Comparison of ENCODE assay signal across 14 cellular contexts in the genomic region with DNA sequence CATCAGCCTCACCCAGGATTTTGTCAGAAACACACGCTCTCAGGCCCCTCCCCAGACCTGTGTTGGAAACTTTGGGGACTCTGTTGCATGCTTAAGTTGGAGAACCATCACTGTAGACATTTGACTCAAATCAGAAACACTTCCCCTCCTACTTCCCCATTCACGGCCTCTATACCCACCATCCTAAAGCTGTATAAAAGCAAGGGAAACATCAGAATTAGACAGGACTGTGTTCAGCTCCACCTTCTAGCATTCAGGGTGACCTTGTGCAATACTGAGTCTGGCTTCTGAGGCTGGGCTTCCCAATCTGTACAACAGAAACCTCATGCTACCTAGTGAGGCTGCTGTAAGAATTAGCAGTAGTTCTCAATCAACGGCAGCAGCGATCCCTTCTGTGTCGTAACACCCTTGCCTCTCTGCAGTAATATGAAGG.
DNase-seq lines count a peak whose midpoint lies in the region; ATAC-seq and TF ChIP-seq lines count a peak whose summit lies in the region.
"Had no signal": no experiment of that assay in that cellular context is flagged by ENCODE, and none has a peak within 500 bp of the region (broad histone marks: within the 10 kb centered on the region; RNA-seq: fewer than 3 reads in every experiment).

No MANE protein-coding gene starts in this region.

- TF ChIP-seq CTCF in foreskin fibroblast (IDR thresholded peaks at IDR 0.05; ENCODE audit: low read depth, low read length): no peak

- no peak for DNase-seq in naive B cell
- no peak for DNase-seq in COLO829 (ENCODE audit: low spot score)
- DNase-seq in HUDEP-2 (lab: John Stamatoyannopoulos, UW; ENCODE audit: unreplicated experiment in 76 of 76): no peak
- DNase-seq in foreskin fibroblast: no peak
- DNase-seq in RKO (ENCODE audit: low spot score): no peak
- DNase-seq: activated naive CD4-positive, alpha-beta T cell treated with anti-CD3 and anti-CD28 coated beads for 36 hours; gastrocnemius medialis; stimulated activated CD8-positive, alpha-beta memory T cell treated with anti-CD3 and anti-CD28 coated beads, Interleukin-4, amount 100 ng/mL, for 48 hours had no signal

- ATAC-seq in GM18858 (IDR thresholded peaks at IDR 0.05; ENCODE audit: unreplicated experiment) (peak; percentile 80), GM21825 (IDR thresholded peaks at IDR 0.05; ENCODE audit: unreplicated experiment) (peak; percentile 68), HG03575 (IDR thresholded peaks at IDR 0.05; ENCODE audit: extremely low read depth, insufficient number of reproducible peaks, low FRiP score, unreplicated experiment) (peak; percentile 49), naive B cell (ENCODE audit: low read depth in 2 of 2) (peak; percentile 46 to 56)
- ATAC-seq: GM23338, WTC11 had no signal

- H3K9me3 Mint-ChIP-seq in naive B cell: peaks cover 3 to 16% (median 6%) of the 10 kb centered on the region in 7 donors

- no peak overlapping the region for H3K4me3 ChIP-seq in foreskin fibroblast (ENCODE audit: low read depth in 1 of 2, low read length in 2 of 2)
- H3K4me3 ChIP-seq: gastrocnemius medialis, GM23338, lung had no signal

- H3K36me3 Mint-ChIP-seq in naive B cell: peaks cover 0 to 7% of the 10 kb centered on the region in 2 donors

- H3K27ac Mint-ChIP-seq in naive B cell: peak overlapping the region in 1 of 6 donors; percentile 12
- H3K27ac Mint-ChIP-seq: activated naive CD4-positive, alpha-beta T cell treated with anti-CD3 and anti-CD28 coated beads for 36 hours; GM23338; WTC11 had no signal

- H3K4me3 Mint-ChIP-seq in naive B cell: no peak overlapping the region
- H3K4me3 Mint-ChIP-seq: activated naive CD4-positive, alpha-beta T cell treated with anti-CD3 and anti-CD28 coated beads for 36 hours; GM23338; WTC11 had no signal

- peaks cover 0 to 15% (median 4%) of the 10 kb centered on the region in 3 donors for H3K27me3 Mint-ChIP-seq in naive B cell

- H3K4me1 Mint-ChIP-seq in naive B cell: peaks cover 0 to 9% (median 6%) of the 10 kb centered on the region in 3 donors
